In the genomic region with DNA sequence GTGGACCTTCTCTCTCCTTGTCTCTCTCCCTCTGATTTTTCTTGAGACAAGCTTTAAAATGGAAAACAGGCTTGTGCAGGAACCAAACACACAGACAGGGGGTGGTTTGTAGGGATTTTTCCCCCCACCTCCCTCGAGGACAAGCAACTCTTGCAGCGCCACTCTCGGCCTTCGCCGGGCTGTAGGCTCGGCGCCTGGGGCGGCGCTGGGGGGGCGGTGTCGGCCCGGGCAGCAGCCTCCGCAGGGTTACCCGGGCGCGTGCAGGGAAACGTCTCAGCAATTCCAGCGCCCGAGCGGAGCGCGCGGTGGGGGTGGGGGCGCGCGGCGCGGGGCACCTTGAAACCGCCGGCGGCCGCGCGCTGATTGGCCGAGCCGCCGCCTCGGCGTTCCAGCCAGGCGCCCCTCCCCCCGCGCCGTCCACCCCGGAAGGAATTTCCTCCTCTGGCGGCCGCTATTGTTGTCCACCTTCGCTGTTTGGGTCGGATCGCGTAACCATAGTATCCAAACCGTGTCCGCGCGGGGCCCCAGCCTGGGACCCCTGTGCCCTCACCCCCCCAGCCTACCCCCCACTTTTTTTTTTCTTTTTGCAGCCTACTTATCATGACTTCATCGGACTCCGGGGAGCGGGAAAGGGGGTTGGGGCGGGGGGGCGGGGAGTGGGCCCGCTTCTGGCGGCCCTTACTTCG, we compare ENCODE assay signal across 1 cellular context.
A peak's percentile ranks its signal among the peaks of the same experiment; 100 is the strongest.
TF ChIP-seq lines count a peak whose summit lies in the region.

No MANE protein-coding gene starts in this region.

TF ChIP-seq in HepG2, 621 proteins besides CTCF, POLR2A, EP300 and RAD21 (continued from another document and continues in another):
- TF ChIP-seq ZNF609 (CRISPR knock-in tag; IDR thresholded peaks at IDR 0.05; ENCODE audit: borderline replicate concordance) (peak; percentile 23; the same call in 1 of the 2 replicates), ZNF7 (CRISPR knock-in tag; IDR thresholded peaks at IDR 0.05) (no peak), NR2F1 (CRISPR knock-in tag; IDR thresholded peaks at IDR 0.05) (no peak), KLF9 (CRISPR knock-in tag; IDR thresholded peaks at IDR 0.05; ENCODE audit: low read depth) (no peak), ZNF850 (CRISPR knock-in tag; conservative IDR thresholded peaks at IDR 0.05) (no peak), SSRP1 (CRISPR knock-in tag; IDR thresholded peaks at IDR 0.05) (no peak), JDP2 (CRISPR knock-in tag; IDR thresholded peaks at IDR 0.05; ENCODE audit: borderline replicate concordance) (no peak), MTF1 (CRISPR knock-in tag; IDR thresholded peaks at IDR 0.05) (no peak), ARID4A (CRISPR knock-in tag; IDR thresholded peaks at IDR 0.05; ENCODE audit: borderline replicate concordance) (peak; percentile 67; the same call in 1 of the 2 replicates), YEATS4 (CRISPR knock-in tag; IDR thresholded peaks at IDR 0.05; ENCODE audit: borderline replicate concordance) (peak; percentile 78; the same call in 1 of the 2 replicates), DMTF1 (CRISPR knock-in tag; IDR thresholded peaks at IDR 0.05) (no peak), ZFP37 (CRISPR knock-in tag; IDR thresholded peaks at IDR 0.05; ENCODE audit: borderline replicate concordance) (no peak), ESRRA (CRISPR knock-in tag; IDR thresholded peaks at IDR 0.05; ENCODE audit: low read depth) (peak; percentile 28; the same call in 1 of the 2 replicates), IKZF1 (IDR thresholded peaks at IDR 0.05) (no peak), ZNF335 (CRISPR knock-in tag; IDR thresholded peaks at IDR 0.05) (no peak), MBD4 (IDR thresholded peaks at IDR 0.05; ENCODE audit: borderline replicate concordance, low read length) (no peak), ZNF34 (CRISPR knock-in tag; IDR thresholded peaks at IDR 0.05; ENCODE audit: borderline replicate concordance) (no peak)
- TF ChIP-seq, protein P1, sequence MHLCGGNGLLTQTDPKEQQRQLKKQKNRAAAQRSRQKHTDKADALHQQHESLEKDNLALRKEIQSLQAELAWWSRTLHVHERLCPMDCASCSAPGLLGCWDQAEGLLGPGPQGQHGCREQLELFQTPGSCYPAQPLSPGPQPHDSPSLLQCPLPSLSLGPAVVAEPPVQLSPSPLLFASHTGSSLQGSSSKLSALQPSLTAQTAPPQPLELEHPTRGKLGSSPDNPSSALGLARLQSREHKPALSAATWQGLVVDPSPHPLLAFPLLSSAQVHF (CRISPR knock-in tag; IDR thresholded peaks at IDR 0.05): no peak
- TF ChIP-seq, protein P2, sequence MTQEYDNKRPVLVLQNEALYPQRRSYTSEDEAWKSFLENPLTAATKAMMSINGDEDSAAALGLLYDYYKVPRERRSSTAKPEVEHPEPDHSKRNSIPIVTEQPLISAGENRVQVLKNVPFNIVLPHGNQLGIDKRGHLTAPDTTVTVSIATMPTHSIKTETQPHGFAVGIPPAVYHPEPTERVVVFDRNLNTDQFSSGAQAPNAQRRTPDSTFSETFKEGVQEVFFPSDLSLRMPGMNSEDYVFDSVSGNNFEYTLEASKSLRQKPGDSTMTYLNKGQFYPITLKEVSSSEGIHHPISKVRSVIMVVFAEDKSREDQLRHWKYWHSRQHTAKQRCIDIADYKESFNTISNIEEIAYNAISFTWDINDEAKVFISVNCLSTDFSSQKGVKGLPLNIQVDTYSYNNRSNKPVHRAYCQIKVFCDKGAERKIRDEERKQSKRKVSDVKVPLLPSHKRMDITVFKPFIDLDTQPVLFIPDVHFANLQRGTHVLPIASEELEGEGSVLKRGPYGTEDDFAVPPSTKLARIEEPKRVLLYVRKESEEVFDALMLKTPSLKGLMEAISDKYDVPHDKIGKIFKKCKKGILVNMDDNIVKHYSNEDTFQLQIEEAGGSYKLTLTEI (CRISPR knock-in tag; conservative IDR thresholded peaks at IDR 0.05): no peak
- TF ChIP-seq, protein P3, sequence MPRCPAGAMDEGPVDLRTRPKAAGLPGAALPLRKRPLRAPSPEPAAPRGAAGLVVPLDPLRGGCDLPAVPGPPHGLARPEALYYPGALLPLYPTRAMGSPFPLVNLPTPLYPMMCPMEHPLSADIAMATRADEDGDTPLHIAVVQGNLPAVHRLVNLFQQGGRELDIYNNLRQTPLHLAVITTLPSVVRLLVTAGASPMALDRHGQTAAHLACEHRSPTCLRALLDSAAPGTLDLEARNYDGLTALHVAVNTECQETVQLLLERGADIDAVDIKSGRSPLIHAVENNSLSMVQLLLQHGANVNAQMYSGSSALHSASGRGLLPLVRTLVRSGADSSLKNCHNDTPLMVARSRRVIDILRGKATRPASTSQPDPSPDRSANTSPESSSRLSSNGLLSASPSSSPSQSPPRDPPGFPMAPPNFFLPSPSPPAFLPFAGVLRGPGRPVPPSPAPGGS (CRISPR knock-in tag; IDR thresholded peaks at IDR 0.05): no peak
- TF ChIP-seq, protein P4, sequence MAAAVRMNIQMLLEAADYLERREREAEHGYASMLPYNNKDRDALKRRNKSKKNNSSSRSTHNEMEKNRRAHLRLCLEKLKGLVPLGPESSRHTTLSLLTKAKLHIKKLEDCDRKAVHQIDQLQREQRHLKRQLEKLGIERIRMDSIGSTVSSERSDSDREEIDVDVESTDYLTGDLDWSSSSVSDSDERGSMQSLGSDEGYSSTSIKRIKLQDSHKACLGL (CRISPR knock-in tag; IDR thresholded peaks at IDR 0.05): peak; percentile 65; the same call in 1 of the 2 replicates
- TF ChIP-seq, protein P5, sequence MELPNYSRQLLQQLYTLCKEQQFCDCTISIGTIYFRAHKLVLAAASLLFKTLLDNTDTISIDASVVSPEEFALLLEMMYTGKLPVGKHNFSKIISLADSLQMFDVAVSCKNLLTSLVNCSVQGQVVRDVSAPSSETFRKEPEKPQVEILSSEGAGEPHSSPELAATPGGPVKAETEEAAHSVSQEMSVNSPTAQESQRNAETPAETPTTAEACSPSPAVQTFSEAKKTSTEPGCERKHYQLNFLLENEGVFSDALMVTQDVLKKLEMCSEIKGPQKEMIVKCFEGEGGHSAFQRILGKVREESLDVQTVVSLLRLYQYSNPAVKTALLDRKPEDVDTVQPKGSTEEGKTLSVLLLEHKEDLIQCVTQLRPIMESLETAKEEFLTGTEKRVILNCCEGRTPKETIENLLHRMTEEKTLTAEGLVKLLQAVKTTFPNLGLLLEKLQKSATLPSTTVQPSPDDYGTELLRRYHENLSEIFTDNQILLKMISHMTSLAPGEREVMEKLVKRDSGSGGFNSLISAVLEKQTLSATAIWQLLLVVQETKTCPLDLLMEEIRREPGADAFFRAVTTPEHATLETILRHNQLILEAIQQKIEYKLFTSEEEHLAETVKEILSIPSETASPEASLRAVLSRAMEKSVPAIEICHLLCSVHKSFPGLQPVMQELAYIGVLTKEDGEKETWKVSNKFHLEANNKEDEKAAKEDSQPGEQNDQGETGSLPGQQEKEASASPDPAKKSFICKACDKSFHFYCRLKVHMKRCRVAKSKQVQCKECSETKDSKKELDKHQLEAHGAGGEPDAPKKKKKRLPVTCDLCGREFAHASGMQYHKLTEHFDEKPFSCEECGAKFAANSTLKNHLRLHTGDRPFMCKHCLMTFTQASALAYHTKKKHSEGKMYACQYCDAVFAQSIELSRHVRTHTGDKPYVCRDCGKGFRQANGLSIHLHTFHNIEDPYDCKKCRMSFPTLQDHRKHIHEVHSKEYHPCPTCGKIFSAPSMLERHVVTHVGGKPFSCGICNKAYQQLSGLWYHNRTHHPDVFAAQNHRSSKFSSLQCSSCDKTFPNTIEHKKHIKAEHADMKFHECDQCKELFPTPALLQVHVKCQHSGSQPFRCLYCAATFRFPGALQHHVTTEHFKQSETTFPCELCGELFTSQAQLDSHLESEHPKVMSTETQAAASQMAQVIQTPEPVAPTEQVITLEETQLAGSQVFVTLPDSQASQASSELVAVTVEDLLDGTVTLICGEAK (IDR thresholded peaks at IDR 0.05): no peak
- TF ChIP-seq, protein P5 (CRISPR knock-in tag; IDR thresholded peaks at IDR 0.05): no peak; the same call in 1 of the 2 replicates
